18 cellular contexts compared by ENCODE assay signal in genomic region chr6:163469459-163469858, GRCh38.
"Had no signal": no experiment of that assay in that cellular context is flagged by ENCODE, and none has a peak within 500 bp of the region (broad histone marks: within the 10 kb centered on the region; RNA-seq: fewer than 3 reads in every experiment).

No MANE protein-coding gene starts in this region.

- H3K27me3 Mint-ChIP-seq: activated naive CD8-positive, alpha-beta T cell treated with anti-CD3 and anti-CD28 coated beads for 36 hours had no signal

- ATAC-seq: heart right ventricle, right lobe of liver had no signal

- H3K4me3 Mint-ChIP-seq: activated naive CD8-positive, alpha-beta T cell treated with anti-CD3 and anti-CD28 coated beads for 36 hours; endodermal cell; neural crest cell had no signal

- FAIRE-seq: colon, small intestine had no signal

- H3K4me1 Mint-ChIP-seq: endodermal cell had no signal

- DNase-seq: activated CD4-positive, alpha-beta T cell treated with anti-CD3 and anti-CD28 coated beads, Interleukin-2, amount 50 U/mL, for 4 hours; activated CD4-positive, CD25-positive, alpha-beta regulatory T cell treated with anti-CD3 and anti-CD28 coated beads, Interleukin-2, amount 50 U/mL, for 72 hours; activated naive CD4-positive, alpha-beta T cell; activated naive CD8-positive, alpha-beta T cell treated with anti-CD3 and anti-CD28 coated beads for 36 hours; amniotic stem cell; endodermal cell; foreskin melanocyte; heart right ventricle; kidney glomerular epithelial cell; left ventricle myocardium superior; ovary; right lobe of liver; small intestine; stimulated activated CD4-positive, alpha-beta T cell treated with anti-CD3 and anti-CD28 coated beads, Interleukin-15, amount 100 ng/mL, for 24 hours; stimulated activated CD4-positive, alpha-beta T cell treated with anti-CD3 and anti-CD28 coated beads, Interleukin-2, amount 100 ng/mL, for 48 hours; upper lobe of left lung had no signal

- H3K27ac Mint-ChIP-seq: activated naive CD8-positive, alpha-beta T cell treated with anti-CD3 and anti-CD28 coated beads for 36 hours; endodermal cell had no signal
